12 cellular contexts compared by ENCODE assay signal in the genomic region with DNA sequence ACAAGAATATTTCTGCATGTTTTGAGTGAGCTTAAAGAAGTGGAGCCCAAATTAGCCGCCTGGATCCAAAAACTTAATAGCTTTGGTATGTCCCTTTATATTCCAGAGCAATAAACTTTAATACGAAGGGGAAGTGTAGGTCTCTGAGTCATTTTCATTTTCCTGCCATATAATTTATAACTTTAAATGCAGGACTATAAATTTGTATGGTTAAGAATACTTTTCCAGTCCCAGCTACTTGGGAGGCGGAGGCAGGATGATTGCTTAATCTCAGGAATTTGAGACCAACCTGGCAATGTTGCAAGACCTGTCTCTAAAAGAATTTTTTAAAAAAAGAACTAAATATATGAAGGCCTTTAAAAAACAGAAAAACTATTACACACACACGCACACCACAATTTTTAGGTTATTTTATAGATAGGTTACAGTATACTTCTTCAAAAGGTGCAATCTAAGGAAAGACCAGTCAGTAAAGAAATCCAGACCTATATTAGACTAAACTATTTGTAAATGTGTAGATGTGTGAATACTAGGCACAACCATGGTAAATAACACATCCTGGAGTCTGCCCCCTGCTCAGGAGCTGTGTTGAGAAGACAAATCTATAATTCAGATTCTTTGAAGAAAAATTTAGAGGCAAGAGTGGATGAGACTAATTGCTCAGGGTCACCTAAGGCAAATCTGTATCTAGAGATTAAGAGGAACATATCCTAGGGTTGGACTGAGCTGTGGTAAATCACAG.
DNase-seq lines count a peak whose midpoint lies in the region; ATAC-seq and TF ChIP-seq lines count a peak whose summit lies in the region.
"Had no signal": no experiment of that assay in that cellular context is flagged by ENCODE, and none has a peak within 500 bp of the region (broad histone marks: within the 10 kb centered on the region; RNA-seq: fewer than 3 reads in every experiment).

No MANE protein-coding gene starts in this region.

- ATAC-seq in SK-N-SH treated with all-trans-retinoic acid at 6 μM for 48 hours (peak; percentile 78), GM19467 (IDR thresholded peaks at IDR 0.05; ENCODE audit: unreplicated experiment) (no peak)

- peaks cover 7 to 14% of the 10 kb centered on the region in 2 experiments for H3K36me3 ChIP-seq in trophoblast cell (ENCODE audit: control insufficient read depth in 1 of 2, insufficient read depth in 2 of 2, low read length in 2 of 2)

- DNase-seq in AG09309 (ENCODE audit: low read depth) (peak; percentile 92), fibroblast of the aortic adventitia (ENCODE audit: low read depth) (peak; percentile 95), trophoblast cell (peak; percentile 43 to 82), lower leg skin (ENCODE audit: low spot score in 2 of 2) (no peak), GM13977 (ENCODE audit: low spot score) (no peak), NCI-H526 (lab: John Stamatoyannopoulos, UW) (no peak)
- DNase-seq: activated CD4-positive, alpha-beta T cell treated with anti-CD3 and anti-CD28 coated beads for 48 hours; nephron progenitor cell; SHP77 had no signal

- H3K79me1 ChIP-seq in trophoblast cell (ENCODE audit: low read length), result peaks cover 3% of the 10 kb centered on the region

- no peak for TF ChIP-seq CTCF in AG09309 (IDR thresholded peaks at IDR 0.05; ENCODE audit: control insufficient read depth, insufficient read depth, low read depth, low read length, missing control alignments)
- no peak for TF ChIP-seq CTCF in fibroblast of the aortic adventitia (IDR thresholded peaks at IDR 0.05; ENCODE audit: insufficient read depth, low read length)
- no peak for TF ChIP-seq CTCF in lower leg skin (IDR thresholded peaks at IDR 0.05)
- no peak for TF ChIP-seq CTCF in GM13977 (IDR thresholded peaks at IDR 0.05; ENCODE audit: extremely low read depth, insufficient read depth, missing control alignments)

- no peak overlapping the region for H2BK5ac ChIP-seq in trophoblast cell (ENCODE audit: low read depth, low read length, poor library complexity)

- no peak overlapping the region for H2AFZ ChIP-seq in trophoblast cell (ENCODE audit: insufficient read depth, low read length, poor library complexity)

- no peak for TF ChIP-seq POLR2A in lower leg skin (IDR thresholded peaks at IDR 0.05)

- no peaks in the 10 kb centered on the region for H3K9me3 ChIP-seq in trophoblast cell (ENCODE audit: insufficient read depth, low read depth, low read length)
- H3K9me3 ChIP-seq: BLaER1 treated with 17β-estradiol and CSF1 and Interleukin-3, amounts not matched to agents 10 nM and 100 nM had no signal

- H3K4ac ChIP-seq in trophoblast cell (ENCODE audit: low read depth, low read length), result no peak overlapping the region

- H3K4me1 ChIP-seq in trophoblast cell (ENCODE audit: control insufficient read depth in 1 of 2, insufficient read depth in 2 of 2, low read length in 2 of 2), result peaks cover 4 to 5% of the 10 kb centered on the region in 2 experiments
- H3K4me1 ChIP-seq: BLaER1 treated with 17β-estradiol and CSF1 and Interleukin-3, amounts not matched to agents 10 nM and 100 nM had no signal

- H4K91ac ChIP-seq in trophoblast cell (ENCODE audit: low read depth, low read length), result no peak overlapping the region

- H3K79me2 ChIP-seq in trophoblast cell (ENCODE audit: control insufficient read depth, insufficient read depth, low read length, poor library complexity), result no peaks in the 10 kb centered on the region

- H3K27me3 ChIP-seq in trophoblast cell (ENCODE audit: insufficient read depth, low read length), result no peaks in the 10 kb centered on the region
- H3K27me3 ChIP-seq: BLaER1 treated with 17β-estradiol and CSF1 and Interleukin-3, amounts not matched to agents 10 nM and 100 nM had no signal

- no CpG with 5 or more reads among the region's 4 CpGs for WGBS in trophoblast cell (ENCODE audit: extremely low coverage, insufficient coverage, insufficient read length)
- 74% methylated on average over 4 of the region's 4 CpGs for WGBS in lower leg skin, 2 donors

- H3K4me3 ChIP-seq in AG09309 (ENCODE audit: control insufficient read depth, low read depth, low read length) (no peak overlapping the region), fibroblast of the aortic adventitia (ENCODE audit: low read depth, low read length) (no peak overlapping the region), trophoblast cell (ENCODE audit: low read depth, low read length) (no peak overlapping the region), lower leg skin (ENCODE audit: low read depth, poor library complexity, severe bottlenecking) (no peak overlapping the region)
- H3K4me3 ChIP-seq: BLaER1 treated with 17β-estradiol and CSF1 and Interleukin-3, amounts not matched to agents 10 nM and 100 nM had no signal

- no peak overlapping the region for H2AK5ac ChIP-seq in trophoblast cell (ENCODE audit: low read length)

- H3K4me2 ChIP-seq in trophoblast cell (ENCODE audit: low read length), result no peak overlapping the region
- H3K4me2 ChIP-seq: BLaER1 treated with 17β-estradiol and CSF1 and Interleukin-3, amounts not matched to agents 10 nM and 100 nM had no signal

- H3K27ac ChIP-seq in trophoblast cell (ENCODE audit: low read depth, low read length), result peak overlapping the region; percentile 58
- H3K27ac ChIP-seq: BLaER1 treated with 17β-estradiol and CSF1 and Interleukin-3, amounts not matched to agents 10 nM and 100 nM had no signal

- H3K23ac ChIP-seq in trophoblast cell (ENCODE audit: low read length), result no peak overlapping the region

- H2BK12ac ChIP-seq in trophoblast cell (ENCODE audit: low read length), result no peak overlapping the region

- no peak overlapping the region for H3K18ac ChIP-seq in trophoblast cell (ENCODE audit: low read length)

- H3K14ac ChIP-seq in trophoblast cell (ENCODE audit: low read length), result no peak overlapping the region

- no peak overlapping the region for H4K8ac ChIP-seq in trophoblast cell (ENCODE audit: low read depth, low read length)

- no peak overlapping the region for H2BK120ac ChIP-seq in trophoblast cell (ENCODE audit: insufficient read depth, low read length, poor library complexity)

- H4K12ac ChIP-seq in trophoblast cell (ENCODE audit: low read depth, low read length), result no peak overlapping the region

- no peak overlapping the region for H3K9ac ChIP-seq in trophoblast cell (ENCODE audit: low read length)
- H3K9ac ChIP-seq: BLaER1 treated with 17β-estradiol and CSF1 and Interleukin-3, amounts not matched to agents 10 nM and 100 nM had no signal

- intact Hi-C loops in lower leg skin (cut with DNase I; ENCODE audit: low total_unique reads), result no loop called here

- in situ Hi-C loops in GM13977 (cut with MboI; ENCODE audit: low pct_unique_long_range_greater_than_20kb, low sequenced_read_pairs, unreplicated experiment), result no loop called here

TF ChIP-seq in SK-N-SH treated with all-trans-retinoic acid at 6 μM for 48 hours, 23 proteins besides CTCF, POLR2A, EP300 and RAD21:
- TF ChIP-seq ISL1 (CRISPR knock-in tag; IDR thresholded peaks at IDR 0.05) (peak; percentile 53), ZC3H10 (CRISPR knock-in tag; IDR thresholded peaks at IDR 0.05) (peak; percentile 45; the same call in 1 of the 2 replicates), ZNF565 (CRISPR knock-in tag; conservative IDR thresholded peaks at IDR 0.05; ENCODE audit: low read depth) (no peak)
TF ChIP-seq in SK-N-SH treated with all-trans-retinoic acid at 6 μM for 48 hours: peak in this region for 2.

Comparison
In these comparisons a context has a peak if more than half of its experiments do, and no peak if none do; other contexts are left out.
1. DNase-seq: peak in AG09309 (single experiment), fibroblast of the aortic adventitia (single experiment) and trophoblast cell (2 of 2); none in lower leg skin (0 of 2), GM13977 (single experiment) and NCI-H526 (0 of 2).